ENCODE assay signal across 8 cellular contexts in the genomic region with DNA sequence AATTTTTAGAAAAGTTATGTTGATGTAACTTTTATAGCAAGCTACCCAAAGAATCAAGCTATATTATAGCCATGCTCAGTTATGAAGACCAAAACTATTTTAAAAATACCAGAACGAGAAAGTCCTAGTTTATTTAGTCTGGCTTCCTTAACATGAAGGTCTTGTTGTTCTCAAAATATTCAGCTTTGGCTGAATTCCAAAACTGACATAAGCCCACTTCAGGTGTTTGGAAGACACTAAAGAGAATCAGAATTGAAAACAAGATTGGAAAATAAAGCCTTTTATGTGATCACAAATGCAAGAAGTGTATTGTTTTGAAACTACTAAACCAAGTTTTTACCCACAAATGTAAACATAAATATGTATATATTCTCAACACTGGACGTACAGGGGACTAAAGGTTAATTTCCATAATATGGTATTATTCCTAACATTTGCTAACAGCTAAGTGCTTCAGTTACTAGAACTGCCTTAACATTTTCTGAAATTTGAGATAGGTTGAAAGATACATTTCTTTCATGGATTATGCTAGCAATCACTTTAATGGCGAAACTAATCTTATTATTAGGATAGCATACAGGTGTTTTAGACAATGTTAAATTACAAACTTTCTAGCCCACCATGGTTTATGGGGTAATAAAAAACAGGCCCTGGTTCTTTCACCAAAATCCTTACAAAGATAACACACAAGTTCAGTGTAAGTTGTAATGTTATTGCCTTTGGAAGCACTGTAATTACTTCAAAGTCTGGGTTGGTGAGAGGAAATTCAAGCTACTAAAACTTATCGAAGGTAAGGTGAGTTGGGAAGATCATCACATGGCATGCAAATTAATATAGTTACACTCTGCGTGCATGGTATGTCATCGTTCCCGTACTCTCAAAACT. TPM values are rescaled to one million over a fixed set of nuclear protein-coding genes. Genes with fewer than 3 reads are reported as not detected.
DNase-seq lines count a peak whose midpoint lies in the region; ATAC-seq and TF ChIP-seq lines count a peak whose summit lies in the region.

No MANE protein-coding gene starts in this region.

- TF ChIP-seq CTCF in osteoblast (IDR thresholded peaks at IDR 0.05; ENCODE audit: extremely low read depth, low read depth, low read length) = no peak

- H3K36me3 Mint-ChIP-seq in CD8-positive, alpha-beta memory T cell = peaks cover 0 to 16% (median 3%) of the 10 kb centered on the region in 3 donors
- H3K36me3 Mint-ChIP-seq in effector memory CD8-positive, alpha-beta T cell (ENCODE audit: insufficient read depth) = peaks cover 27% of the 10 kb centered on the region

- no peaks in the 10 kb centered on the region for H4K20me1 ChIP-seq in osteoblast (ENCODE audit: insufficient read depth, low read length)

- CTCF ChIA-PET in CD8-positive, alpha-beta memory T cell (lab: Charles Lee) = interaction anchor here (1.2 to 9.8 kb wide), 7 partner anchors 9 to 145 kb away, joined by 3 to 362 read pairs (median 34); no protein-coding TSS in a partner anchor

- peak overlapping the region; percentile 94 to 99 (median 98) for H3K4me3 Mint-ChIP-seq in CD8-positive, alpha-beta memory T cell
- H3K4me3 Mint-ChIP-seq in effector memory CD8-positive, alpha-beta T cell = peak overlapping the region; percentile 95 to 98

- POLR2A ChIA-PET in CD8-positive, alpha-beta memory T cell (lab: Charles Lee) = interaction anchor here (0.6 to 3.1 kb wide), 3 partner anchors 26 to 68 kb away, joined by 5 to 27 read pairs (median 19); no protein-coding TSS in a partner anchor

- no peak for DNase-seq in CD8-positive, alpha-beta memory T cell
- peak; percentile 38 for DNase-seq in NCI-H345 (lab: John Stamatoyannopoulos, UW)
- no peak for DNase-seq in effector memory CD8-positive, alpha-beta T cell
- DNase-seq in osteoblast (ENCODE audit: insufficient read length, low spot score, missing footprints) = no peak
- no peak for DNase-seq in DMS153 treated with DMSO at 0.1 percent for 48 hours (lab: John Stamatoyannopoulos, UW; ENCODE audit: unreplicated experiment)
- no peak for DNase-seq in NCI-H2196 (lab: John Stamatoyannopoulos, UW; ENCODE audit: unreplicated experiment)

- H2AFZ ChIP-seq in osteoblast (ENCODE audit: low read length) = peak overlapping the region; percentile 89

- peak overlapping the region; percentile 79 for H3K4me2 ChIP-seq in osteoblast (ENCODE audit: insufficient read depth, low read length)

- H3K4me1 Mint-ChIP-seq in CD8-positive, alpha-beta memory T cell = peaks cover 50 to 62% (median 61%) of the 10 kb centered on the region in 3 donors
- H3K4me1 Mint-ChIP-seq in effector memory CD8-positive, alpha-beta T cell (ENCODE audit: low read depth in 2 of 2) = peaks cover 37% of the 10 kb centered on the region in 2 donors

- H3K27me3 Mint-ChIP-seq in CD8-positive, alpha-beta memory T cell = no peaks in the 10 kb centered on the region
- H3K27me3 Mint-ChIP-seq in effector memory CD8-positive, alpha-beta T cell = no peaks in the 10 kb centered on the region

- H3K27ac Mint-ChIP-seq in CD8-positive, alpha-beta memory T cell = peak overlapping the region; percentile 70 to 97 (median 91)
- H3K27ac Mint-ChIP-seq in effector memory CD8-positive, alpha-beta T cell = peak overlapping the region; percentile 84 to 99

- H3K79me2 ChIP-seq in osteoblast (ENCODE audit: insufficient read depth, low read length) = peaks cover 58% of the 10 kb centered on the region

- H3K36me3 ChIP-seq in CD8-positive, alpha-beta memory T cell (ENCODE audit: insufficient read depth, low read length) = no peaks in the 10 kb centered on the region
- no peaks in the 10 kb centered on the region for H3K36me3 ChIP-seq in osteoblast (ENCODE audit: insufficient read depth, low read length)

- no peaks in the 10 kb centered on the region for H3K9me3 ChIP-seq in CD8-positive, alpha-beta memory T cell (ENCODE audit: low read length)
- H3K9me3 ChIP-seq in osteoblast (ENCODE audit: low read depth, low read length) = no peaks in the 10 kb centered on the region

- no peaks in the 10 kb centered on the region for H3K9me3 Mint-ChIP-seq in CD8-positive, alpha-beta memory T cell
- no peaks in the 10 kb centered on the region for H3K9me3 Mint-ChIP-seq in effector memory CD8-positive, alpha-beta T cell

- H3K4me3 ChIP-seq in CD8-positive, alpha-beta memory T cell (ENCODE audit: low read length) = peak overlapping the region; percentile 71
- peak overlapping the region; percentile 98 for H3K4me3 ChIP-seq in osteoblast (ENCODE audit: insufficient read depth, low read length)

- ATAC-seq in effector memory CD8-positive, alpha-beta T cell (replicated peaks) = no peak
- no peak for ATAC-seq in GM18519 (IDR thresholded peaks at IDR 0.05; ENCODE audit: low FRiP score, unreplicated experiment)
- ATAC-seq in HG03139 (IDR thresholded peaks at IDR 0.05; ENCODE audit: unreplicated experiment) = no peak

- peaks cover 57% of the 10 kb centered on the region for H3K4me1 ChIP-seq in CD8-positive, alpha-beta memory T cell (ENCODE audit: insufficient read depth, low read length)
- peaks cover 27% of the 10 kb centered on the region for H3K4me1 ChIP-seq in osteoblast (ENCODE audit: insufficient read depth, low read length)

- H3K27ac ChIP-seq in CD8-positive, alpha-beta memory T cell (ENCODE audit: low read depth, low read length) = peak overlapping the region; percentile 94
- H3K27ac ChIP-seq in osteoblast (ENCODE audit: low read depth, low read length) = peak overlapping the region; percentile 73

- no peaks in the 10 kb centered on the region for H3K27me3 ChIP-seq in CD8-positive, alpha-beta memory T cell (ENCODE audit: insufficient read depth, low read length, poor library complexity, severe bottlenecking)
- H3K27me3 ChIP-seq in osteoblast (ENCODE audit: insufficient read depth, low read length) = no peaks in the 10 kb centered on the region

RNA-seq across cellular contexts. Expression of a gene that starts 1.6 kb away (rescaled TPM):
- 10 to 100 TPM; 12.6 to 12.9 TPM for total RNA-seq in CD8-positive, alpha-beta memory T cell
- polyA plus RNA-seq in CD8-positive, alpha-beta memory T cell = 19.9 TPM
- 7.4 and 8.3 TPM in 2 replicates for total RNA-seq in osteoblast

RNA-seq across cellular contexts. Expression of a gene that starts 31.7 kb away (rescaled TPM):
- 1 to 10 TPM; 4.8 to 5.5 TPM for total RNA-seq in CD8-positive, alpha-beta memory T cell
- polyA plus RNA-seq in CD8-positive, alpha-beta memory T cell = 4.9 TPM
- 5.4 and 9.1 TPM in 2 replicates for total RNA-seq in osteoblast
